1 cellular context compared by ENCODE assay signal in genomic region chr16:66953462-66954096, GRCh38.
TF ChIP-seq lines count a peak whose summit lies in the region.

No MANE protein-coding gene starts in this region.

TF ChIP-seq in HCT116, 20 proteins besides CTCF, POLR2A, EP300 and RAD21 (continued from another document):
- TF ChIP-seq ZBTB33 (IDR thresholded peaks at IDR 0.05; ENCODE audit: extremely low read depth, insufficient replicate concordance, low read length) = no peak
- no peak for TF ChIP-seq ELF1 (IDR thresholded peaks at IDR 0.05; ENCODE audit: borderline replicate concordance, low read depth)
- no peak for TF ChIP-seq EGR1 (IDR thresholded peaks at IDR 0.05; ENCODE audit: low read depth)
- no peak for TF ChIP-seq CEBPB (IDR thresholded peaks at IDR 0.05; ENCODE audit: low read depth)
- TF ChIP-seq FOSL1 (IDR thresholded peaks at IDR 0.05; ENCODE audit: low read depth) = no peak
